In the genomic region with DNA sequence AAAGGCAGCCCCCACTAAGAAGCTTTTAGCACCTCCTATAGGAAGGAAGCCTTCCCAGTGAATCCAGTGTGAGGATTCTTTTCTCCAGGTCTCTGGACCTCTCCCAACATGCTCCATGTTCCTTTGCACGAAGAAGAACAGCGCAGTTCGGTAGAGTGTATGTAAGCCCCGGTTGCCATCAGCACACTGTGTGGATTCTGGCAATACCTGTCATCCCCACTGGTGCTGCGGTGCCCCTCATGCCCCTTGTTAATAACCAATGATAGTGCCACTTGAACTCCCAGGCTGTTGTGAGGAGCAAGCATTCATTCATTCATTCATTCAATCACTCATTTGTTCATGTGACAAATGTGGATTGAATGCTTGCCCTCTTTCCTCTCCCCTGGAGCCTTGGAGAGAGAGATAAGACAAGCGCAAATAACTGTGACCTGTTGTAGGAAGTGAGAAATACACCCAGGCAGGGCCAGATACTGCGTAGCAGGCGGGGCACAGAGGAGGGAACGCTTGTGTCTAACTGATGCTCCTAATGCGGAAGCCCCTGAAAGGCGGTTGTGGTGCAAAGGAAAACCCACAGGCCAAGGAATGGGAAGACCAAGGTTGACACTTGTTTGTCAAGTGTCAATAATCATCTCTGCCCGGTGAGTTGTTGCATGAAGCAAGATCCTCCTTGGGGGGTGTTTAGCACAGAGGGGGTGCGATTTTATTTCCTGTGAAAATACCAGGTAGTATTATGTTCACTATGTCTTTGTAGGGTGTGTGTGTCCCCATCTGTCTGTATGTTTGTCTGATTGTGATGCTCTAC, we compare ENCODE assay signal across 14 cellular contexts. TPM values are rescaled to one million over a fixed set of nuclear protein-coding genes. Genes with fewer than 3 reads are reported as not detected.
DNase-seq lines count a peak whose midpoint lies in the region; ATAC-seq, FAIRE-seq and TF ChIP-seq lines count a peak whose summit lies in the region.
"Had no signal": no experiment of that assay in that cellular context is flagged by ENCODE, and none has a peak within 500 bp of the region (broad histone marks: within the 10 kb centered on the region; RNA-seq: fewer than 3 reads in every experiment).

No MANE protein-coding gene starts in this region.

- peak; percentile 26 for FAIRE-seq in K562 (lab: Jason Lieb, UNC)

- BruUV-seq in K562 (replicated peaks; lab: Mats Ljungman, UMichigan): no TSS peak

- H3K4me1 ChIP-seq in CD8-positive, alpha-beta T cell (ENCODE audit: insufficient read depth, low read length): peaks cover 32% of the 10 kb centered on the region
- peaks cover 8 to 11% of the 10 kb centered on the region in 2 experiments; a peak in 4 of 5 replicates for H3K4me1 ChIP-seq in K562 (replicated peaks in 1 of 2; ENCODE audit: control insufficient read depth in 2 of 2, insufficient read depth in 2 of 2, low read length in 2 of 2)

- H3K27ac ChIP-seq in CD8-positive, alpha-beta T cell (ENCODE audit: low read depth, low read length): no peak overlapping the region
- peak overlapping the region; percentile 40; the same call in 1 of the 3 replicates for H3K27ac ChIP-seq in K562 (ENCODE audit: extremely low read depth, low read depth, low read length)
- H3K27ac ChIP-seq: breast epithelium, prostate gland, SJSA1 had no signal

- in situ Hi-C loops in K562 (cut with MboI): loop anchor here (25.0 kb wide), 1 partner anchor 109 kb away; no protein-coding TSS in a partner anchor

- H3K4me2 ChIP-seq in K562 (ENCODE audit: insufficient read depth, low read length): peak overlapping the region; percentile 51

- no peaks in the 10 kb centered on the region for H3K36me3 Mint-ChIP-seq in CD8-positive, alpha-beta T cell
- H3K36me3 Mint-ChIP-seq: CD4-positive, CD25-positive, alpha-beta regulatory T cell had no signal

- peak; percentile 67; the same call in 1 of the 2 replicates for TF ChIP-seq EP300 in K562 (IDR thresholded peaks at IDR 0.05; ENCODE audit: low read length)

- H3K9me1 ChIP-seq in K562 (ENCODE audit: control insufficient read depth, insufficient read depth, low read length): no peaks in the 10 kb centered on the region

- WGBS in K562 (ENCODE audit: insufficient coverage, low coverage, missing lambda C conversion rate): 28% methylated on average over 13 of the region's 13 CpGs

- CTCF ChIA-PET in CD8-positive, alpha-beta T cell (lab: Charles Lee): interaction anchor here (1.1 kb wide), 1 partner anchor 11 kb away, joined by 7 read pairs; no protein-coding TSS in a partner anchor
- CTCF ChIA-PET in K562 (lab: Yijun Ruan, JAX; ENCODE audit: low intra/inter-chr PET ratio): no interaction called here

- no peaks in the 10 kb centered on the region for H3K36me3 ChIP-seq in CD8-positive, alpha-beta T cell (ENCODE audit: insufficient read depth, low read length)
- H3K36me3 ChIP-seq in K562 (ENCODE audit: control insufficient read depth, insufficient read depth, low read length): no peaks in the 10 kb centered on the region
- H3K36me3 ChIP-seq: breast epithelium, prostate gland, SJSA1 had no signal

- peak in 2 of 7 experiments; percentile 30 to 53 for DNase-seq in CD8-positive, alpha-beta T cell
- DNase-seq in GM12865 (ENCODE audit: low read depth): peak; percentile 23
- peak; percentile 77 for DNase-seq in OCI-M1 (lab: John Stamatoyannopoulos, UW)
- peak in 3 of 4 experiments; percentile 40 to 79 (median 71) for DNase-seq in K562 (ENCODE audit: extremely low read depth in 1 of 4, low spot score in 3 of 4)
- no peak for DNase-seq in SKM-1 (lab: John Stamatoyannopoulos, UW; ENCODE audit: unreplicated experiment)
- DNase-seq: activated naive CD4-positive, alpha-beta T cell treated with anti-CD3 and anti-CD28 coated beads, Interleukin-2, amount 50 U/mL, for 16 hours; NCI-H2107 had no signal

- H3K79me2 ChIP-seq in K562 (ENCODE audit: control insufficient read depth, insufficient read depth, low read length): no peaks in the 10 kb centered on the region

- no peaks in the 10 kb centered on the region for H3K27me3 Mint-ChIP-seq in CD8-positive, alpha-beta T cell (ENCODE audit: low read depth)

- H3K27me3 ChIP-seq in CD8-positive, alpha-beta T cell (ENCODE audit: insufficient read depth, low read length): no peaks in the 10 kb centered on the region
- H3K27me3 ChIP-seq in K562 (ENCODE audit: control insufficient read depth in 2 of 2, insufficient read depth in 2 of 2, low read length in 2 of 2): peaks cover 0 to 28% of the 10 kb centered on the region in 2 experiments; a peak in 2 of 5 replicates
- H3K27me3 ChIP-seq: breast epithelium, SJSA1 had no signal

- peak; percentile 62 for ATAC-seq in CD8-positive, alpha-beta T cell
- ATAC-seq in K562 (peak; percentile 89), HG03139 (IDR thresholded peaks at IDR 0.05; ENCODE audit: unreplicated experiment) (no peak), HG02970 (IDR thresholded peaks at IDR 0.05; ENCODE audit: low FRiP score, unreplicated experiment) (no peak)

- no peaks in the 10 kb centered on the region for H4K20me1 ChIP-seq in K562 (replicated peaks; ENCODE audit: control insufficient read depth, insufficient read depth, low read length)

- intact Hi-C loops in CD8-positive, alpha-beta T cell (cut with DNase I, micrococcal nuclease): no loop called here
- intact Hi-C loops in K562 (cut with micrococcal nuclease): no loop called here

- POLR2A ChIA-PET in CD8-positive, alpha-beta T cell (lab: Charles Lee): no interaction called here
- POLR2A ChIA-PET in K562 (lab: Yijun Ruan, JAX): interaction anchor here (1.1 kb wide), 1 partner anchor 11 kb away, joined by 3 read pairs; no protein-coding TSS in a partner anchor

- peak overlapping the region; percentile 68 for H2AFZ ChIP-seq in K562 (ENCODE audit: low read depth, low read length)

- H3K27ac Mint-ChIP-seq in CD8-positive, alpha-beta T cell: no peak overlapping the region
- H3K27ac Mint-ChIP-seq: CD4-positive, CD25-positive, alpha-beta regulatory T cell had no signal

- H3K9ac ChIP-seq in K562 (ENCODE audit: insufficient read depth in 1 of 2, low read depth in 2 of 2, low read length in 2 of 2): no peak overlapping the region

- H3K4me3 ChIP-seq in CD8-positive, alpha-beta T cell (ENCODE audit: low read depth, low read length): no peak overlapping the region
- no peak overlapping the region for H3K4me3 ChIP-seq in GM12865 (ENCODE audit: low read depth, low read length)
- no peak overlapping the region for H3K4me3 ChIP-seq in K562
- H3K4me3 ChIP-seq: breast epithelium, prostate gland, SJSA1 had no signal

- no peaks in the 10 kb centered on the region for H3K9me3 ChIP-seq in CD8-positive, alpha-beta T cell (ENCODE audit: low read length)
- H3K9me3 ChIP-seq in K562 (replicated peaks; ENCODE audit: control insufficient read depth, insufficient read depth, low read depth, low read length): peaks cover 3% of the 10 kb centered on the region; the same call in 1 of the 2 replicates
- H3K9me3 ChIP-seq: breast epithelium, prostate gland, SJSA1 had no signal

- H3K9me3 Mint-ChIP-seq in CD8-positive, alpha-beta T cell: no peaks in the 10 kb centered on the region
- H3K9me3 Mint-ChIP-seq: CD4-positive, CD25-positive, alpha-beta regulatory T cell had no signal

- H3K4me3 Mint-ChIP-seq in CD8-positive, alpha-beta T cell: no peak overlapping the region
- H3K4me3 Mint-ChIP-seq: CD4-positive, CD25-positive, alpha-beta regulatory T cell had no signal

- TF ChIP-seq POLR2A in K562 (conservative IDR thresholded peaks at IDR 0.05): no peak

- TF ChIP-seq RAD21 in K562 (CRISPR knock-in tag; conservative IDR thresholded peaks at IDR 0.05 in 1 of 2, IDR thresholded peaks at IDR 0.05 in 1 of 2): no peak

- H3K4me1 Mint-ChIP-seq in CD8-positive, alpha-beta T cell (ENCODE audit: low read depth): peaks cover 33% of the 10 kb centered on the region

- no peak for TF ChIP-seq CTCF in CD8-positive, alpha-beta T cell (IDR thresholded peaks at IDR 0.05)
- TF ChIP-seq CTCF in GM12865 (IDR thresholded peaks at IDR 0.05; ENCODE audit: insufficient read depth, low read depth, low read length, missing control alignments) (no peak), K562 (IDR thresholded peaks at IDR 0.05 in 2 of 3, conservative IDR thresholded peaks at IDR 0.05 in 1 of 3; ENCODE audit: insufficient read depth in 2 of 3, low read depth in 1 of 3, low read length in 3 of 3) (no peak)

RNA-seq across cellular contexts. Expression of gene LGR6, which starts 9.8 kb away (rescaled TPM):
- 1 to 10 TPM; 1.7 to 1.9 TPM for total RNA-seq in CD8-positive, alpha-beta T cell
- 0.72 and 0.77 TPM in 2 replicates for total RNA-seq in K562 (2011; cell fraction: chromatin; rRNA removed; ENCODE audit: low replicate concordance)
- 0.17 and 0.79 TPM in 2 replicates for total RNA-seq in K562 (2011; cell fraction: nucleolus; rRNA removed)
- total RNA-seq in K562 (2011; cell fraction: nucleoplasm; rRNA removed): 0.66 and 0.76 TPM in 2 replicates
- total RNA-seq in K562 (2014; rRNA removed) (0.12 and 0.45 TPM in 2 replicates), K562 (2014; rRNA removed; fragmentation: Illumina TruSeq; extraction: Trizol) (0.11 and 0.13 TPM in 2 replicates), K562 (2015; rRNA removed; fragmentation: Illumina TruSeq; extraction: Trizol) (0.26 and 0.29 TPM in 2 replicates), K562 (2021) (0.20 and 0.31 TPM in 2 replicates)
- polyA plus RNA-seq in K562 (2011; rRNA removed) (0.14 and 0.47 TPM in 2 replicates), K562 (2014; fragmentation: Illumina TruSeq; extraction: Trizol) (0.21 and 0.54 TPM in 2 replicates), K562 (2014; fragmentation: Nextera tagmentation; extraction: Ambion mirVana) (under 1 TPM in 1 of 2 experiments, not detected in 1; 0.01 TPM), K562 (2014; rRNA removed) (0.12 and 0.42 TPM in 2 replicates)
- polyA plus RNA-seq in K562 (2011; cell fraction: cytosol; rRNA removed): 0.22 and 0.24 TPM in 2 replicates
- polyA plus RNA-seq in K562 (2011; cell fraction: nucleus; rRNA removed): 1.2 and 1.8 TPM in 2 replicates
- polyA plus RNA-seq in K562 (2012): 0.26 and 0.96 TPM in 2 replicates
- polyA minus RNA-seq in K562 (2011; rRNA and poly(A)+ RNA removed): not detected in 2 replicates
- not detected in 2 replicates for polyA minus RNA-seq in K562 (2011; cell fraction: cytosol; rRNA and poly(A)+ RNA removed)
- polyA minus RNA-seq in K562 (2011; cell fraction: nucleus; rRNA and poly(A)+ RNA removed): 0.40 and 0.89 TPM in 2 replicates
- total RNA-seq: LHCN-M2, SJSA1 had no signal

RNA-seq across cellular contexts. Expression of gene PTPN7, which starts 43.0 kb away (rescaled TPM):
- 100 to 1,000 TPM; 106 to 108 TPM for total RNA-seq in CD8-positive, alpha-beta T cell
- 135 and 260 TPM in 2 replicates for total RNA-seq in K562 (2011; cell fraction: chromatin; rRNA removed; ENCODE audit: low replicate concordance)
- 174 and 175 TPM in 2 replicates for total RNA-seq in K562 (2011; cell fraction: nucleolus; rRNA removed)
- total RNA-seq in K562 (2011; cell fraction: nucleoplasm; rRNA removed): 146 and 165 TPM in 2 replicates
- total RNA-seq in K562 (2014; rRNA removed) (121 and 126 TPM in 2 replicates), K562 (2014; rRNA removed; fragmentation: Illumina TruSeq; extraction: Trizol) (61.7 and 65.6 TPM in 2 replicates), K562 (2015; rRNA removed; fragmentation: Illumina TruSeq; extraction: Trizol) (116 and 120 TPM in 2 replicates), K562 (2021) (112 and 139 TPM in 2 replicates)
- polyA plus RNA-seq in K562 (2011; rRNA removed) (80.7 and 176 TPM in 2 replicates), K562 (2014; fragmentation: Illumina TruSeq; extraction: Trizol) (144 and 189 TPM in 2 replicates), K562 (2014; fragmentation: Nextera tagmentation; extraction: Ambion mirVana) (10 to 100 TPM; 18.7 to 19.8 TPM), K562 (2014; rRNA removed) (123 and 128 TPM in 2 replicates)
- polyA plus RNA-seq in K562 (2011; cell fraction: cytosol; rRNA removed): 155 and 163 TPM in 2 replicates
- polyA plus RNA-seq in K562 (2011; cell fraction: nucleus; rRNA removed): 215 and 278 TPM in 2 replicates
- polyA plus RNA-seq in K562 (2012): 146 and 171 TPM in 2 replicates
- polyA minus RNA-seq in K562 (2011; rRNA and poly(A)+ RNA removed): 58.0 and 78.3 TPM in 2 replicates
- polyA minus RNA-seq in K562 (2011; cell fraction: cytosol; rRNA and poly(A)+ RNA removed): 54.1 and 65.3 TPM in 2 replicates
- polyA minus RNA-seq in K562 (2011; cell fraction: nucleus; rRNA and poly(A)+ RNA removed): 38.1 and 80.1 TPM in 2 replicates
- total RNA-seq: LHCN-M2, SJSA1 had no signal

RNA-seq across cellular contexts. Expression of gene ARL8A, which starts 58.9 kb away (rescaled TPM):
- 10 to 100 TPM; 58.4 to 64.2 TPM for total RNA-seq in CD8-positive, alpha-beta T cell
- 15.5 and 36.2 TPM in 2 replicates for total RNA-seq in K562 (2011; cell fraction: chromatin; rRNA removed; ENCODE audit: low replicate concordance)
- 13.9 and 24.0 TPM in 2 replicates for total RNA-seq in K562 (2011; cell fraction: nucleolus; rRNA removed)
- total RNA-seq in K562 (2011; cell fraction: nucleoplasm; rRNA removed): 13.5 and 19.8 TPM in 2 replicates
- total RNA-seq in K562 (2014; rRNA removed) (13.1 and 21.8 TPM in 2 replicates), K562 (2014; rRNA removed; fragmentation: Illumina TruSeq; extraction: Trizol) (7.9 and 9.2 TPM in 2 replicates), K562 (2015; rRNA removed; fragmentation: Illumina TruSeq; extraction: Trizol) (11.1 and 11.8 TPM in 2 replicates), K562 (2021) (19.1 and 22.7 TPM in 2 replicates)
- polyA plus RNA-seq in K562 (2011; rRNA removed) (27.3 and 58.1 TPM in 2 replicates), K562 (2014; fragmentation: Illumina TruSeq; extraction: Trizol) (11.4 and 15.9 TPM in 2 replicates), K562 (2014; fragmentation: Nextera tagmentation; extraction: Ambion mirVana) (under 1 TPM; 0.17 to 0.32 TPM), K562 (2014; rRNA removed) (15.3 and 15.6 TPM in 2 replicates)
- polyA plus RNA-seq in K562 (2011; cell fraction: cytosol; rRNA removed): 17.5 and 24.2 TPM in 2 replicates
- 31.3 and 39.1 TPM in 2 replicates for polyA plus RNA-seq in K562 (2011; cell fraction: nucleus; rRNA removed)
- polyA plus RNA-seq in K562 (2012): 21.7 and 25.7 TPM in 2 replicates
- 12.5 and 17.4 TPM in 2 replicates for polyA minus RNA-seq in K562 (2011; rRNA and poly(A)+ RNA removed)
- polyA minus RNA-seq in K562 (2011; cell fraction: cytosol; rRNA and poly(A)+ RNA removed): 11.4 and 13.7 TPM in 2 replicates
- polyA minus RNA-seq in K562 (2011; cell fraction: nucleus; rRNA and poly(A)+ RNA removed): 3.4 and 10.0 TPM in 2 replicates

Comparison
In these comparisons a context has a peak if more than half of its experiments do, and no peak if none do; other contexts are left out.
1. ATAC-seq: peak in CD8-positive, alpha-beta T cell (single experiment) and K562 (single experiment); none in HG03139 (single experiment) and HG02970 (single experiment).